1 cellular context compared by ENCODE assay signal in genomic region chr21:42550817-42551216, GRCh38.
TF ChIP-seq lines count a peak whose summit lies in the region.

No MANE protein-coding gene starts in this region.

TF ChIP-seq in H1, 55 proteins besides CTCF, POLR2A, EP300 and RAD21 (continued from another document):
- TF ChIP-seq EGR1 (IDR thresholded peaks at IDR 0.05; ENCODE audit: borderline replicate concordance, low read depth, low read length) = no peak
- no peak for TF ChIP-seq HDAC6 (IDR thresholded peaks at IDR 0.05; ENCODE audit: low read depth, low read length)
- TF ChIP-seq CREB1 (IDR thresholded peaks at IDR 0.05) = no peak
- TF ChIP-seq SP4 (IDR thresholded peaks at IDR 0.05; ENCODE audit: low read length) = no peak
- TF ChIP-seq SIX5 (IDR thresholded peaks at IDR 0.05; ENCODE audit: low read depth, low read length) = no peak
- peak; percentile 45; the same call in 1 of the 2 replicates for TF ChIP-seq E2F6 (IDR thresholded peaks at IDR 0.05)
- no peak for TF ChIP-seq ATF3 (IDR thresholded peaks at IDR 0.05; ENCODE audit: insufficient read depth, low read depth, low read length)
- TF ChIP-seq SP1 (IDR thresholded peaks at IDR 0.05; ENCODE audit: low read depth, low read length) = peak; percentile 50; the same call in 1 of the 2 replicates
- no peak for TF ChIP-seq RNF2 (IDR thresholded peaks at IDR 0.05; ENCODE audit: borderline replicate concordance, low read depth, low read length, missing control alignments, poor library complexity, severe bottlenecking)
- TF ChIP-seq BACH1 (IDR thresholded peaks at IDR 0.05; ENCODE audit: low read length) = no peak
- TF ChIP-seq ASH2L (IDR thresholded peaks at IDR 0.05; ENCODE audit: low read length) = no peak
- TF ChIP-seq BRCA1 (IDR thresholded peaks at IDR 0.05; ENCODE audit: low read depth, low read length) = no peak
- no peak for TF ChIP-seq SIN3A (conservative IDR thresholded peaks at IDR 0.05 in 1 of 2, IDR thresholded peaks at IDR 0.05 in 1 of 2; ENCODE audit: low read depth in 1 of 2, low read length in 2 of 2)
- peak; percentile 60; the same call in 1 of the 2 replicates for TF ChIP-seq POU5F1 (IDR thresholded peaks at IDR 0.05; ENCODE audit: low read depth, low read length)
- no peak for TF ChIP-seq FOSL1 (IDR thresholded peaks at IDR 0.05; ENCODE audit: insufficient read depth, low read depth, low read length)
- TF ChIP-seq GABPA (IDR thresholded peaks at IDR 0.05; ENCODE audit: borderline replicate concordance, insufficient read depth, low read length) = no peak
- TF ChIP-seq MAX (IDR thresholded peaks at IDR 0.05) = no peak
- no peak for TF ChIP-seq GTF2F1 (IDR thresholded peaks at IDR 0.05; ENCODE audit: borderline replicate concordance, low read depth, low read length)
- TF ChIP-seq CHD1 (IDR thresholded peaks at IDR 0.05; ENCODE audit: low read depth, low read length) = no peak
